Comparison of ENCODE assay signal across 16 cellular contexts in genomic region chr2:47086571-47086970, GRCh38.
DNase-seq lines count a peak whose midpoint lies in the region; ATAC-seq and TF ChIP-seq lines count a peak whose summit lies in the region.
"Had no signal": no experiment of that assay in that cellular context is flagged by ENCODE, and none has a peak within 500 bp of the region (broad histone marks: within the 10 kb centered on the region; RNA-seq: fewer than 3 reads in every experiment).

No MANE protein-coding gene starts in this region.

- H3K79me2 ChIP-seq in ACC112 (ENCODE audit: control insufficient read depth, insufficient read depth, low read length, unreplicated experiment), result no peaks in the 10 kb centered on the region

- no peak overlapping the region for H3K27ac ChIP-seq in ACC112 (ENCODE audit: low read depth, low read length)

- no peak for TF ChIP-seq CTCF in activated CD8-positive, alpha-beta T cell treated with anti-CD3 and anti-CD28 coated beads for 36 hours (IDR thresholded peaks at IDR 0.05)

- intact Hi-C loops in sciatic nerve (cut with DNase I), result no loop called here
- intact Hi-C loops in activated CD8-positive, alpha-beta T cell treated with anti-CD3 and anti-CD28 coated beads for 36 hours (cut with micrococcal nuclease), result no loop called here

- peak; percentile 59 for DNase-seq in M059J (ENCODE audit: low read depth)
- DNase-seq in inferior parietal cortex (ENCODE audit: extremely low spot score), result peak; percentile 2
- peak; percentile 54 for DNase-seq in sciatic nerve (ENCODE audit: low spot score)
- DNase-seq in NCI-H524 (lab: John Stamatoyannopoulos, UW), result no peak
- DNase-seq in activated CD8-positive, alpha-beta T cell treated with anti-CD3 and anti-CD28 coated beads for 36 hours, result no peak
- DNase-seq: activated CD8-positive, alpha-beta memory T cell treated with anti-CD3 and anti-CD28 coated beads, Interleukin-2, amount 50 U/mL, for 4 hours; DND-41; foreskin fibroblast; left cardiac atrium; NCI-H2171; stimulated activated CD4-positive, alpha-beta T cell treated with anti-CD3 and anti-CD28 coated beads, Interleukin-15, amount 100 ng/mL, for 24 hours had no signal

- H3K4me3 ChIP-seq in ACC112 (ENCODE audit: low read depth, low read length), result no peak overlapping the region
- H3K4me3 ChIP-seq: dorsolateral prefrontal cortex had no signal

- H2AFZ ChIP-seq in ACC112 (ENCODE audit: low read length, unreplicated experiment), result peak overlapping the region; percentile 31

- CTCF ChIA-PET in activated CD8-positive, alpha-beta T cell treated with anti-CD3 and anti-CD28 coated beads for 36 hours (lab: Charles Lee), result interaction anchor here (1.2 kb wide), 1 partner anchor 236 kb away, joined by 3 read pairs; no protein-coding TSS in a partner anchor

- H3K4me1 ChIP-seq in ACC112 (ENCODE audit: control insufficient read depth, insufficient read depth, low read length, unreplicated experiment), result peaks cover 17% of the 10 kb centered on the region

- no peaks in the 10 kb centered on the region for H3K36me3 ChIP-seq in ACC112 (ENCODE audit: insufficient read depth, low read length)

- no peaks in the 10 kb centered on the region for H3K36me3 Mint-ChIP-seq in activated CD8-positive, alpha-beta T cell treated with anti-CD3 and anti-CD28 coated beads for 36 hours (ENCODE audit: low read depth)
- H3K36me3 Mint-ChIP-seq: WTC11 had no signal

- H3K27me3 ChIP-seq in ACC112 (ENCODE audit: insufficient read depth, low read length), result no peaks in the 10 kb centered on the region
- H3K27me3 ChIP-seq: dorsolateral prefrontal cortex had no signal

- ATAC-seq in sciatic nerve, result peak; percentile 68
- no peak for ATAC-seq in HG02798 (IDR thresholded peaks at IDR 0.05; ENCODE audit: poor library complexity, unreplicated experiment)
- ATAC-seq in activated CD8-positive, alpha-beta T cell treated with anti-CD3 and anti-CD28 coated beads for 36 hours, result no peak
- no peak for ATAC-seq in GM21717 (IDR thresholded peaks at IDR 0.05; ENCODE audit: unreplicated experiment)
- ATAC-seq: WTC11 had no signal

- no peaks in the 10 kb centered on the region for H3K9me3 Mint-ChIP-seq in activated CD8-positive, alpha-beta T cell treated with anti-CD3 and anti-CD28 coated beads for 36 hours
- H3K9me3 Mint-ChIP-seq: WTC11 had no signal

- POLR2A ChIA-PET in activated CD8-positive, alpha-beta T cell treated with anti-CD3 and anti-CD28 coated beads for 36 hours (lab: Charles Lee), result no interaction called here

- H3K27me3 Mint-ChIP-seq in activated CD8-positive, alpha-beta T cell treated with anti-CD3 and anti-CD28 coated beads for 36 hours, result no peaks in the 10 kb centered on the region

- H3K27ac Mint-ChIP-seq in activated CD8-positive, alpha-beta T cell treated with anti-CD3 and anti-CD28 coated beads for 36 hours, result no peak overlapping the region
- H3K27ac Mint-ChIP-seq: WTC11 had no signal

- no peak overlapping the region for H3K4me3 Mint-ChIP-seq in activated CD8-positive, alpha-beta T cell treated with anti-CD3 and anti-CD28 coated beads for 36 hours
- H3K4me3 Mint-ChIP-seq: WTC11 had no signal

- no peaks in the 10 kb centered on the region for H3K4me1 Mint-ChIP-seq in activated CD8-positive, alpha-beta T cell treated with anti-CD3 and anti-CD28 coated beads for 36 hours (ENCODE audit: low read depth)

Comparison
In these comparisons a context has a peak if more than half of its experiments do, and no peak if none do; other contexts are left out.
1. DNase-seq: peak in M059J (single experiment), inferior parietal cortex (single experiment) and sciatic nerve (single experiment); none in NCI-H524 (0 of 2) and activated CD8-positive, alpha-beta T cell treated with anti-CD3 and anti-CD28 coated beads for 36 hours (single experiment).